Comparison of ENCODE assay signal across 16 cellular contexts in the genomic region with DNA sequence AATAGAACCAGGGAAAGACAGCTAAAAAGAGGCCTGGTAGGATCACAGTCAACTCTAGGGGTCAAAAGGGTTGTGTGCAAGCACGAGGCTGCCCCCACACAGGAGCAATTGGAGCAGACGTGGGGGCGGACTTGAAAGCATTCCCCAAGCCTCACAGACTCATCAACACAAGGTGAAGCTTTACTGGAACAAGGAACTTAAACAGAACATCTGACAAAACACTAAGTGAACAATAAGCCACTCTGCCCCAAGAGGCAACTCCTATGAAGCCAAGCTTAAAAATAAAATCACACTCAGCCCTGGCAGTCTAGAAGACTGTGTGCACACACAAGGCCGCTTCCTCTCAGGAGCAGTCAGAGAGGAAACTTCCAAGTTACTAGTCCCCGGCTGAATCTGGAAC. TPM values are rescaled to one million over a fixed set of nuclear protein-coding genes. Genes with fewer than 3 reads are reported as not detected.
DNase-seq lines count a peak whose midpoint lies in the region; ATAC-seq and TF ChIP-seq lines count a peak whose summit lies in the region.
"Had no signal": no experiment of that assay in that cellular context is flagged by ENCODE, and none has a peak within 500 bp of the region (broad histone marks: within the 10 kb centered on the region; RNA-seq: fewer than 3 reads in every experiment).

No MANE protein-coding gene starts in this region.

- in situ Hi-C loops in IMR-90 (cut with MboI; ENCODE audit: low sequenced_read_pairs) = no loop called here

- H2BK5ac ChIP-seq in IMR-90 (ENCODE audit: low read depth, low read length, poor library complexity, severe bottlenecking) = peak overlapping the region; percentile 16

- H3K4me1 ChIP-seq in IMR-90 (ENCODE audit: control insufficient read depth, insufficient read depth, low read length) (peaks cover 8% of the 10 kb centered on the region), endodermal cell (ENCODE audit: control insufficient read depth, insufficient read depth, low read length) (no peaks in the 10 kb centered on the region), neural progenitor cell (no peaks in the 10 kb centered on the region)
- H3K4me1 ChIP-seq: gastroesophageal sphincter had no signal

- H3K9ac ChIP-seq in IMR-90 (ENCODE audit: low read depth, low read length) (no peak overlapping the region; the same call in 1 of the 2 replicates), endodermal cell (ENCODE audit: extremely low read depth, low read length, poor library complexity, severe bottlenecking) (no peak overlapping the region), neural progenitor cell (no peak overlapping the region)

- H3K27me3 Mint-ChIP-seq in endodermal cell (ENCODE audit: insufficient read depth) (peaks cover 2% of the 10 kb centered on the region), neural progenitor cell (ENCODE audit: insufficient read depth, low read depth) (peaks cover 7% of the 10 kb centered on the region)

- no peak overlapping the region for H3K4me3 ChIP-seq in IMR-90 (ENCODE audit: insufficient read depth, low read depth, low read length)
- H3K4me3 ChIP-seq in endodermal cell (ENCODE audit: low read length) = no peak overlapping the region
- H3K4me3 ChIP-seq in neural progenitor cell = no peak overlapping the region
- H3K4me3 ChIP-seq: gastroesophageal sphincter, ovary had no signal

- H3K36me3 ChIP-seq in IMR-90 (ENCODE audit: control insufficient read depth, insufficient read depth, low read length) (no peaks in the 10 kb centered on the region), endodermal cell (ENCODE audit: control insufficient read depth, insufficient read depth, low read length) (no peaks in the 10 kb centered on the region), neural progenitor cell (no peaks in the 10 kb centered on the region)
- H3K36me3 ChIP-seq: gastroesophageal sphincter, ovary had no signal

- 0 out of 2 replicates have a peak, but pooled peaks have one; percentile 14 for TF ChIP-seq RAD21 in IMR-90 (IDR thresholded peaks at IDR 0.05; ENCODE audit: low read length)

- peak overlapping the region; percentile 1 for H3K18ac ChIP-seq in IMR-90 (ENCODE audit: low read depth, low read length)

- POLR2A ChIA-PET in IMR-90 (lab: Charles Lee; ENCODE audit: unreplicated experiment) = no interaction called here

- H3K27me3 ChIP-seq in IMR-90 (ENCODE audit: control insufficient read depth, insufficient read depth, low read length) (no peaks in the 10 kb centered on the region), endodermal cell (ENCODE audit: control insufficient read depth, insufficient read depth, low read length, poor library complexity, severe bottlenecking) (no peaks in the 10 kb centered on the region), neural progenitor cell (no peaks in the 10 kb centered on the region)
- H3K27me3 ChIP-seq: gastroesophageal sphincter, ovary had no signal

- peak overlapping the region; percentile 28; the same call in 1 of the 2 replicates for H3K4ac ChIP-seq in IMR-90 (ENCODE audit: low read depth, low read length)

- H4K5ac ChIP-seq in IMR-90 (ENCODE audit: low read depth, low read length) = peak overlapping the region; percentile 0; the same call in 1 of the 2 replicates

- H3K36me3 Mint-ChIP-seq in endodermal cell (ENCODE audit: low read depth) (no peaks in the 10 kb centered on the region), neural progenitor cell (peaks cover 2% of the 10 kb centered on the region)

- WGBS in IMR-90 (ENCODE audit: extremely low coverage in 2 of 2, insufficient read length in 1 of 2), 2 experiments = 53% methylated on average over 3 of the region's 5 CpGs; no CpG with 5 or more reads in 1 of the 2 experiments
- WGBS in endodermal cell (ENCODE audit: insufficient coverage in 1 of 2, insufficient read length in 1 of 2), 2 experiments = 61 to 82% methylated on average over 2 to 5 of the region's 5 CpGs

- CTCF ChIA-PET in IMR-90 (lab: Yijun Ruan, JAX) = interaction anchor here (1.0 to 1.2 kb wide), 2 partner anchors 209 to 311 kb away, joined by 3 to 4 read pairs; no protein-coding TSS in a partner anchor

- H2AK9ac ChIP-seq in IMR-90 (replicated peaks; ENCODE audit: low read depth, low read length, poor library complexity) = no peak overlapping the region

- DNase-seq in Daoy (ENCODE audit: low read depth) = peak; percentile 15
- DNase-seq in IMR-90 = peak; percentile 68
- DNase-seq in endodermal cell = no peak
- no peak for DNase-seq in neural progenitor cell (ENCODE audit: low spot score)
- DNase-seq in NCI-H1105 (lab: John Stamatoyannopoulos, UW) = no peak
- DNase-seq in NCI-H1105 treated with DMSO at 0.1 percent for 48 hours (lab: John Stamatoyannopoulos, UW) = no peak
- DNase-seq: activated T-cell treated with anti-CD3 and anti-CD28 coated beads, Interleukin-2, amount 50 U/mL, for 48 hours; Calu3; left ventricle myocardium superior; NCI-H2227 treated with DMSO at 0.1 percent for 48 hours; Right ventricle myocardium superior had no signal

- peak overlapping the region; percentile 35; the same call in 1 of the 3 replicates for H2BK15ac ChIP-seq in IMR-90 (ENCODE audit: low read depth, low read length)

- no TSS peak for BruUV-seq in IMR-90 (replicated peaks; lab: Mats Ljungman, UMichigan)

- H2AK5ac ChIP-seq in IMR-90 (ENCODE audit: low read depth, low read length) = no peak overlapping the region

- peak overlapping the region; percentile 70 for H4K91ac ChIP-seq in IMR-90 (ENCODE audit: insufficient read depth, low read depth, low read length)

- H3K27ac Mint-ChIP-seq in endodermal cell (no peak overlapping the region), neural progenitor cell (peak overlapping the region; percentile 85)

- H4K20me1 ChIP-seq in IMR-90 (ENCODE audit: insufficient read depth, low read length) (no peaks in the 10 kb centered on the region), neural progenitor cell (ENCODE audit: low read depth) (no peaks in the 10 kb centered on the region)

- H3K27ac ChIP-seq in IMR-90 (ENCODE audit: insufficient read depth, low read length) (no peak overlapping the region), endodermal cell (ENCODE audit: low read depth, low read length) (peak overlapping the region; percentile 10), neural progenitor cell (no peak overlapping the region)
- H3K27ac ChIP-seq: gastroesophageal sphincter, ovary, VCaP had no signal

- peaks cover 10% of the 10 kb centered on the region for H3K9me1 ChIP-seq in IMR-90 (ENCODE audit: insufficient read depth, low read length)

- no peak overlapping the region; the same call in 1 of the 2 replicates for H3K56ac ChIP-seq in IMR-90 (ENCODE audit: extremely low read depth, insufficient read depth, low read length)

- H2BK120ac ChIP-seq in IMR-90 (ENCODE audit: low read depth, low read length) = peak overlapping the region; percentile 50; the same call in 1 of the 2 replicates

- ATAC-seq in IMR-90 (ENCODE audit: low read depth) (peak; percentile 72), HG03196 (IDR thresholded peaks at IDR 0.05; ENCODE audit: unreplicated experiment) (no peak), GM18868 (IDR thresholded peaks at IDR 0.05; ENCODE audit: unreplicated experiment) (no peak)
- ATAC-seq: gastroesophageal sphincter, left ventricle myocardium superior had no signal

- no peaks in the 10 kb centered on the region for H3K79me1 ChIP-seq in IMR-90 (ENCODE audit: low read depth in 1 of 2, low read length in 2 of 2)

- H4K8ac ChIP-seq in IMR-90 (ENCODE audit: low read depth in 2 of 2, low read length in 2 of 2) = peak overlapping the region; percentile 12 to 59; a peak in 3 of 4 replicates

- H3K23ac ChIP-seq in IMR-90 (ENCODE audit: low read depth, low read length) = peak overlapping the region; percentile 26; the same call in 1 of the 2 replicates

- H3K4me1 Mint-ChIP-seq in endodermal cell = peaks cover 11% of the 10 kb centered on the region
- H3K4me1 Mint-ChIP-seq in neural progenitor cell = peaks cover 18% of the 10 kb centered on the region

- TF ChIP-seq POLR2A in IMR-90 (IDR thresholded peaks at IDR 0.05; ENCODE audit: low read depth, low read length) = no peak

- H3K4me2 ChIP-seq in IMR-90 (ENCODE audit: low read depth, low read length) (no peak overlapping the region; the same call in 1 of the 2 replicates), neural progenitor cell (no peak overlapping the region)

- peak overlapping the region; percentile 23 for H3K14ac ChIP-seq in IMR-90 (replicated peaks; ENCODE audit: low read depth, low read length)

- H3F3A ChIP-seq in neural progenitor cell (ENCODE audit: low read depth) = peaks cover 6% of the 10 kb centered on the region

- TF ChIP-seq CTCF in IMR-90 (conservative IDR thresholded peaks at IDR 0.05; ENCODE audit: low read depth, low read length) = no peak
- no peak for TF ChIP-seq CTCF in endodermal cell (conservative IDR thresholded peaks at IDR 0.05)
- no peak for TF ChIP-seq CTCF in neural progenitor cell (IDR thresholded peaks at IDR 0.05)

- H2AFZ ChIP-seq in IMR-90 (replicated peaks; ENCODE audit: low read length, poor library complexity) (peak overlapping the region; percentile 78), neural progenitor cell (replicated peaks) (peak overlapping the region; percentile 21)

- peaks cover 4% of the 10 kb centered on the region for H3K9me3 ChIP-seq in IMR-90 (ENCODE audit: control insufficient read depth, insufficient read depth, low read length)
- no peaks in the 10 kb centered on the region for H3K9me3 ChIP-seq in endodermal cell (ENCODE audit: control insufficient read depth, low read length)
- H3K9me3 ChIP-seq in neural progenitor cell (ENCODE audit: low read depth) = no peaks in the 10 kb centered on the region
- H3K9me3 ChIP-seq: gastroesophageal sphincter, ovary had no signal

- dilution Hi-C loops in IMR-90 (cut with HindIII; ENCODE audit: low sequenced_read_pairs, unreplicated experiment) = no loop called here

- intact Hi-C loops in IMR-90 (cut with micrococcal nuclease) = no loop called here

- peak overlapping the region; percentile 54; the same call in 1 of the 2 replicates for H2BK20ac ChIP-seq in IMR-90 (ENCODE audit: low read depth, low read length)

- H3K9me3 Mint-ChIP-seq in endodermal cell = peaks cover 5% of the 10 kb centered on the region
- H3K9me3 Mint-ChIP-seq in neural progenitor cell = peaks cover 10% of the 10 kb centered on the region

- H3K4me3 Mint-ChIP-seq in endodermal cell = no peak overlapping the region
- no peak overlapping the region for H3K4me3 Mint-ChIP-seq in neural progenitor cell

- H3K79me2 ChIP-seq in neural progenitor cell (ENCODE audit: low read depth) = no peaks in the 10 kb centered on the region

TF ChIP-seq in IMR-90, 13 proteins besides CTCF, POLR2A, EP300 and RAD21 (continues in another document):
- peak; percentile 46; the same call in 1 of the 2 replicates for TF ChIP-seq MAZ (IDR thresholded peaks at IDR 0.05; ENCODE audit: borderline replicate concordance, low read depth, low read length)
- TF ChIP-seq CHD1 (IDR thresholded peaks at IDR 0.05; ENCODE audit: low read depth, low read length) = no peak

RNA-seq across cellular contexts. Expression of a gene that starts 32.2 kb away (rescaled TPM):
- total RNA-seq in Daoy (2014; rRNA removed; shearing (Covaris generic)) = 37.2 and 55.4 TPM in 2 replicates
- total RNA-seq in IMR-90 (2012; rRNA removed) (69.2 and 95.5 TPM in 2 replicates), endodermal cell (10 to 100 TPM; 76.4 to 94.4 TPM), neural progenitor cell (ENCODE audit: low replicate concordance) (93.8 and 98.3 TPM in 2 replicates)
- 45.4 and 51.8 TPM in 2 replicates for polyA plus RNA-seq in IMR-90 (2012; rRNA removed)
- 15.4 and 16.1 TPM in 2 replicates for polyA plus RNA-seq in IMR-90 (2012; cell fraction: cytosol; rRNA removed)
- polyA plus RNA-seq in IMR-90 (2012; cell fraction: nucleus; rRNA removed; ENCODE audit: low replicate concordance) = 38.7 and 130 TPM in 2 replicates
- 103 TPM for polyA plus RNA-seq in endodermal cell (2013, experiment 1 of 2)
- polyA plus RNA-seq in endodermal cell (2013, experiment 2 of 2) = 109 TPM

Comparison
In these comparisons a context has a peak if more than half of its experiments do, and no peak if none do; other contexts are left out.
1. DNase-seq: peak in Daoy (single experiment) and IMR-90 (single experiment); none in endodermal cell (single experiment), neural progenitor cell (single experiment), NCI-H1105 (single experiment) and NCI-H1105 treated with DMSO at 0.1 percent for 48 hours (single experiment).